1 cellular context compared by ENCODE assay signal in the genomic region with DNA sequence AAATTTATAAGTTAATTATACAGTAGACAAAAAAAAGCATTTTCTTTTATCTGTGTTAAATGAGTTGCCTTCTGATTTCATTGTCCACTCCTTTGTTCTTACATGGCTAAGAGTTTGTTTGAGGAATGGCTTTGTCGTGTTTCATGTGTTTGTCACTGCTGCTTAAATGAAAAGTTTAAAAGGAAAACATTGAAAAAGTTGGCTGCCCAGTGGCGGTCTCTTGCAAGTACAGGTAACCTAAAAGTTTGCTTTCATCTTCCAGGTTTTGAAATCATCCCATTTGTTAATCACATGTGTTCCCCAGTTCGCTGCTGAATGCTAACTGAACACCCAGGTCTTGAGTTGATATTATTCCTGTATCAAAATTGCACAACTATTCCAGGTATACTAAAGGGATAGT.
TF ChIP-seq lines count a peak whose summit lies in the region.

No MANE protein-coding gene starts in this region.

TF ChIP-seq in GM23338, 12 proteins besides CTCF, POLR2A, EP300 and RAD21 (continued from another document):
- TF ChIP-seq, protein P1, sequence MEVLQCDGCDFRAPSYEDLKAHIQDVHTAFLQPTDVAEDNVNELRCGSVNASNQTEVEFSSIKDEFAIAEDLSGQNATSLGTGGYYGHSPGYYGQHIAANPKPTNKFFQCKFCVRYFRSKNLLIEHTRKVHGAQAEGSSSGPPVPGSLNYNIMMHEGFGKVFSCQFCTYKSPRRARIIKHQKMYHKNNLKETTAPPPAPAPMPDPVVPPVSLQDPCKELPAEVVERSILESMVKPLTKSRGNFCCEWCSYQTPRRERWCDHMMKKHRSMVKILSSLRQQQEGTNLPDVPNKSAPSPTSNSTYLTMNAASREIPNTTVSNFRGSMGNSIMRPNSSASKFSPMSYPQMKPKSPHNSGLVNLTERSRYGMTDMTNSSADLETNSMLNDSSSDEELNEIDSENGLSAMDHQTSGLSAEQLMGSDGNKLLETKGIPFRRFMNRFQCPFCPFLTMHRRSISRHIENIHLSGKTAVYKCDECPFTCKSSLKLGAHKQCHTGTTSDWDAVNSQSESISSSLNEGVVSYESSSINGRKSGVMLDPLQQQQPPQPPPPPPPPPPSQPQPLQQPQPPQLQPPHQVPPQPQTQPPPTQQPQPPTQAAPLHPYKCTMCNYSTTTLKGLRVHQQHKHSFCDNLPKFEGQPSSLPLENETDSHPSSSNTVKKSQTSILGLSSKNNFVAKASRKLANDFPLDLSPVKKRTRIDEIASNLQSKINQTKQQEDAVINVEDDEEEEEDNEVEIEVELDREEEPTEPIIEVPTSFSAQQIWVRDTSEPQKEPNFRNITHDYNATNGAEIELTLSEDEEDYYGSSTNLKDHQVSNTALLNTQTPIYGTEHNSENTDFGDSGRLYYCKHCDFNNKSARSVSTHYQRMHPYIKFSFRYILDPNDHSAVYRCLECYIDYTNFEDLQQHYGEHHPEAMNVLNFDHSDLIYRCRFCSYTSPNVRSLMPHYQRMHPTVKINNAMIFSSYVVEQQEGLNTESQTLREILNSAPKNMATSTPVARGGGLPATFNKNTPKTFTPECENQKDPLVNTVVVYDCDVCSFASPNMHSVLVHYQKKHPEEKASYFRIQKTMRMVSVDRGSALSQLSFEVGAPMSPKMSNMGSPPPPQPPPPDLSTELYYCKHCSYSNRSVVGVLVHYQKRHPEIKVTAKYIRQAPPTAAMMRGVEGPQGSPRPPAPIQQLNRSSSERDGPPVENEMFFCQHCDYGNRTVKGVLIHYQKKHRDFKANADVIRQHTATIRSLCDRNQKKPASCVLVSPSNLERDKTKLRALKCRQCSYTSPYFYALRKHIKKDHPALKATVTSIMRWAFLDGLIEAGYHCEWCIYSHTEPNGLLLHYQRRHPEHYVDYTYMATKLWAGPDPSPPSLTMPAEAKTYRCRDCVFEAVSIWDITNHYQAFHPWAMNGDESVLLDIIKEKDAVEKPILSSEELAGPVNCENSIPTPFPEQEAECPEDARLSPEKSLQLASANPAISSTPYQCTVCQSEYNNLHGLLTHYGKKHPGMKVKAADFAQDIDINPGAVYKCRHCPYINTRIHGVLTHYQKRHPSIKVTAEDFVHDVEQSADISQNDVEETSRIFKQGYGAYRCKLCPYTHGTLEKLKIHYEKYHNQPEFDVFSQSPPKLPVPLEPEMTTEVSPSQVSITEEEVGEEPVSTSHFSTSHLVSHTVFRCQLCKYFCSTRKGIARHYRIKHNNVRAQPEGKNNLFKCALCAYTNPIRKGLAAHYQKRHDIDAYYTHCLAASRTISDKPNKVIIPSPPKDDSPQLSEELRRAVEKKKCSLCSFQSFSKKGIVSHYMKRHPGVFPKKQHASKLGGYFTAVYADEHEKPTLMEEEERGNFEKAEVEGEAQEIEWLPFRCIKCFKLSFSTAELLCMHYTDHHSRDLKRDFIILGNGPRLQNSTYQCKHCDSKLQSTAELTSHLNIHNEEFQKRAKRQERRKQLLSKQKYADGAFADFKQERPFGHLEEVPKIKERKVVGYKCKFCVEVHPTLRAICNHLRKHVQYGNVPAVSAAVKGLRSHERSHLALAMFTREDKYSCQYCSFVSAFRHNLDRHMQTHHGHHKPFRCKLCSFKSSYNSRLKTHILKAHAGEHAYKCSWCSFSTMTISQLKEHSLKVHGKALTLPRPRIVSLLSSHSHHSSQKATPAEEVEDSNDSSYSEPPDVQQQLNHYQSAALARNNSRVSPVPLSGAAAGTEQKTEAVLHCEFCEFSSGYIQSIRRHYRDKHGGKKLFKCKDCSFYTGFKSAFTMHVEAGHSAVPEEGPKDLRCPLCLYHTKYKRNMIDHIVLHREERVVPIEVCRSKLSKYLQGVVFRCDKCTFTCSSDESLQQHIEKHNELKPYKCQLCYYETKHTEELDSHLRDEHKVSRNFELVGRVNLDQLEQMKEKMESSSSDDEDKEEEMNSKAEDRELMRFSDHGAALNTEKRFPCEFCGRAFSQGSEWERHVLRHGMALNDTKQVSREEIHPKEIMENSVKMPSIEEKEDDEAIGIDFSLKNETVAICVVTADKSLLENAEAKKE (CRISPR knock-in tag; IDR thresholded peaks at IDR 0.05): no peak
- TF ChIP-seq POLR2AphosphoS5 (IDR thresholded peaks at IDR 0.05; ENCODE audit: low read depth) (no peak), NANOG (IDR thresholded peaks at IDR 0.05; ENCODE audit: borderline replicate concordance) (no peak), EZH2 (IDR thresholded peaks at IDR 0.05; ENCODE audit: low read depth, unreplicated experiment) (no peak), STAT1 (IDR thresholded peaks at IDR 0.05; ENCODE audit: unreplicated experiment) (no peak)
- TF ChIP-seq, protein P2, sequence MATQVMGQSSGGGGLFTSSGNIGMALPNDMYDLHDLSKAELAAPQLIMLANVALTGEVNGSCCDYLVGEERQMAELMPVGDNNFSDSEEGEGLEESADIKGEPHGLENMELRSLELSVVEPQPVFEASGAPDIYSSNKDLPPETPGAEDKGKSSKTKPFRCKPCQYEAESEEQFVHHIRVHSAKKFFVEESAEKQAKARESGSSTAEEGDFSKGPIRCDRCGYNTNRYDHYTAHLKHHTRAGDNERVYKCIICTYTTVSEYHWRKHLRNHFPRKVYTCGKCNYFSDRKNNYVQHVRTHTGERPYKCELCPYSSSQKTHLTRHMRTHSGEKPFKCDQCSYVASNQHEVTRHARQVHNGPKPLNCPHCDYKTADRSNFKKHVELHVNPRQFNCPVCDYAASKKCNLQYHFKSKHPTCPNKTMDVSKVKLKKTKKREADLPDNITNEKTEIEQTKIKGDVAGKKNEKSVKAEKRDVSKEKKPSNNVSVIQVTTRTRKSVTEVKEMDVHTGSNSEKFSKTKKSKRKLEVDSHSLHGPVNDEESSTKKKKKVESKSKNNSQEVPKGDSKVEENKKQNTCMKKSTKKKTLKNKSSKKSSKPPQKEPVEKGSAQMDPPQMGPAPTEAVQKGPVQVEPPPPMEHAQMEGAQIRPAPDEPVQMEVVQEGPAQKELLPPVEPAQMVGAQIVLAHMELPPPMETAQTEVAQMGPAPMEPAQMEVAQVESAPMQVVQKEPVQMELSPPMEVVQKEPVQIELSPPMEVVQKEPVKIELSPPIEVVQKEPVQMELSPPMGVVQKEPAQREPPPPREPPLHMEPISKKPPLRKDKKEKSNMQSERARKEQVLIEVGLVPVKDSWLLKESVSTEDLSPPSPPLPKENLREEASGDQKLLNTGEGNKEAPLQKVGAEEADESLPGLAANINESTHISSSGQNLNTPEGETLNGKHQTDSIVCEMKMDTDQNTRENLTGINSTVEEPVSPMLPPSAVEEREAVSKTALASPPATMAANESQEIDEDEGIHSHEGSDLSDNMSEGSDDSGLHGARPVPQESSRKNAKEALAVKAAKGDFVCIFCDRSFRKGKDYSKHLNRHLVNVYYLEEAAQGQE (IDR thresholded peaks at IDR 0.05; ENCODE audit: unreplicated experiment): no peak
